ENCODE assay signal across 10 cellular contexts in genomic region chr3:17579289-17580031, GRCh38.
A peak's percentile ranks its signal among the peaks of the same experiment; 100 is the strongest.
DNase-seq lines count a peak whose midpoint lies in the region; ATAC-seq, FAIRE-seq and TF ChIP-seq lines count a peak whose summit lies in the region.
"Had no signal": no experiment of that assay in that cellular context is flagged by ENCODE, and none has a peak within 500 bp of the region (broad histone marks: within the 10 kb centered on the region; RNA-seq: fewer than 3 reads in every experiment).

No MANE protein-coding gene starts in this region.

- H3K9me3 ChIP-seq in hepatocyte (ENCODE audit: low read depth) = no peaks in the 10 kb centered on the region
- H3K9me3 ChIP-seq: lower lobe of right lung had no signal

- H3K27me3 ChIP-seq in hepatocyte = no peaks in the 10 kb centered on the region

- 84% methylated on average over 3 of the region's 3 CpGs for WGBS in hepatocyte (ENCODE audit: low lambda C conversion rate, missing lambda C conversion rate)

- H2AFZ ChIP-seq in hepatocyte = no peak overlapping the region

- no peak overlapping the region for H3K4me3 ChIP-seq in hepatocyte
- H3K4me3 ChIP-seq: lower lobe of right lung had no signal

- peak; percentile 98 for ATAC-seq in GM21423 (IDR thresholded peaks at IDR 0.05; ENCODE audit: unreplicated experiment)
- ATAC-seq in HG03460 (IDR thresholded peaks at IDR 0.05; ENCODE audit: unreplicated experiment) = peak; percentile 98
- peak; percentile 64 for ATAC-seq in activated CD8-positive, alpha-beta T cell treated with anti-CD3 and anti-CD28 coated beads, Interleukin-2, amount 10 ng/mL, durations not matched to agents 7 days and 5 days
- ATAC-seq: lower lobe of right lung had no signal

- no peak overlapping the region for H3K27ac Mint-ChIP-seq in activated CD8-positive, alpha-beta T cell treated with anti-CD3 and anti-CD28 coated beads, Interleukin-2, amount 10 ng/mL, durations not matched to agents 7 days and 5 days
- H3K27ac Mint-ChIP-seq: brain had no signal

- H3K4me2 ChIP-seq in hepatocyte = no peak overlapping the region

- FAIRE-seq in GM12892 (lab: Jason Lieb, UNC) = peak; percentile 84

- H3K4me1 Mint-ChIP-seq in activated CD8-positive, alpha-beta T cell treated with anti-CD3 and anti-CD28 coated beads, Interleukin-2, amount 10 ng/mL, durations not matched to agents 7 days and 5 days (ENCODE audit: low read depth) = peaks cover 4% of the 10 kb centered on the region

- no peak for TF ChIP-seq CTCF in hepatocyte (IDR thresholded peaks at IDR 0.05; ENCODE audit: poor library complexity)

- H3K36me3 ChIP-seq in hepatocyte (replicated peaks; ENCODE audit: insufficient read depth, low read depth) = no peaks in the 10 kb centered on the region
- H3K36me3 ChIP-seq: lower lobe of right lung had no signal

- H3K27me3 Mint-ChIP-seq in activated CD8-positive, alpha-beta T cell treated with anti-CD3 and anti-CD28 coated beads, Interleukin-2, amount 10 ng/mL, durations not matched to agents 7 days and 5 days (ENCODE audit: low read depth) = no peaks in the 10 kb centered on the region
- H3K27me3 Mint-ChIP-seq: brain had no signal

- no peak overlapping the region for H3K4me3 Mint-ChIP-seq in activated CD8-positive, alpha-beta T cell treated with anti-CD3 and anti-CD28 coated beads, Interleukin-2, amount 10 ng/mL, durations not matched to agents 7 days and 5 days
- H3K4me3 Mint-ChIP-seq: brain had no signal

- peaks cover 5% of the 10 kb centered on the region for H3K36me3 Mint-ChIP-seq in activated CD8-positive, alpha-beta T cell treated with anti-CD3 and anti-CD28 coated beads, Interleukin-2, amount 10 ng/mL, durations not matched to agents 7 days and 5 days (ENCODE audit: low read depth)
- H3K36me3 Mint-ChIP-seq: brain had no signal

- no peak for DNase-seq in GM12892 (ENCODE audit: insufficient read length)
- no peak for DNase-seq in activated CD8-positive, alpha-beta T cell treated with anti-CD3 and anti-CD28 coated beads, Interleukin-2, amount 10 ng/mL, durations not matched to agents 7 days and 5 days
- no peak for DNase-seq in NCI-H1436 (lab: John Stamatoyannopoulos, UW)
- DNase-seq in hepatocyte (ENCODE audit: low spot score) = no peak
- no peak for DNase-seq in NCI-H1436 treated with DMSO at 0.1 percent for 48 hours (lab: John Stamatoyannopoulos, UW)
- DNase-seq in NCI-H446 treated with DMSO at 0.1 percent for 48 hours (lab: John Stamatoyannopoulos, UW) = no peak
- DNase-seq: lower lobe of right lung had no signal

- no peak for TF ChIP-seq POLR2A in GM12892 (IDR thresholded peaks at IDR 0.05; ENCODE audit: low read depth, low read length)

- no peaks in the 10 kb centered on the region for H4K20me1 ChIP-seq in hepatocyte (ENCODE audit: insufficient read depth, poor library complexity, severe bottlenecking)

- POLR2A ChIA-PET in activated CD8-positive, alpha-beta T cell treated with anti-CD3 and anti-CD28 coated beads, Interleukin-2, amount 10 ng/mL, durations not matched to agents 7 days and 5 days (lab: Charles Lee) = interaction anchor here (1.2 kb wide), 1 partner anchor 195 kb away, joined by 5 read pairs; no protein-coding TSS in a partner anchor

- peaks cover 5% of the 10 kb centered on the region for H3K4me1 ChIP-seq in hepatocyte (ENCODE audit: insufficient read depth)
- H3K4me1 ChIP-seq: lower lobe of right lung had no signal

- no peaks in the 10 kb centered on the region for H3K9me3 Mint-ChIP-seq in activated CD8-positive, alpha-beta T cell treated with anti-CD3 and anti-CD28 coated beads, Interleukin-2, amount 10 ng/mL, durations not matched to agents 7 days and 5 days (ENCODE audit: insufficient read depth)
- H3K9me3 Mint-ChIP-seq: brain had no signal

- CTCF ChIA-PET in activated CD8-positive, alpha-beta T cell treated with anti-CD3 and anti-CD28 coated beads, Interleukin-2, amount 10 ng/mL, durations not matched to agents 7 days and 5 days (lab: Charles Lee) = no interaction called here

- H3K79me2 ChIP-seq in hepatocyte = no peaks in the 10 kb centered on the region

- H3K27ac ChIP-seq in hepatocyte = no peak overlapping the region
- H3K27ac ChIP-seq: lower lobe of right lung had no signal

- H3K9me2 ChIP-seq in hepatocyte (replicated peaks; ENCODE audit: insufficient read depth) = no peaks in the 10 kb centered on the region
